In genomic region chr16:30068750-30069574, GRCh38 we compare ENCODE assay signal across 1 cellular context.
TF ChIP-seq lines count a peak whose summit lies in the region.

No MANE protein-coding gene starts in this region.

TF ChIP-seq in HepG2, 621 proteins besides CTCF, POLR2A, EP300 and RAD21 (continued from another document and continues in another):
- TF ChIP-seq, protein P1, sequence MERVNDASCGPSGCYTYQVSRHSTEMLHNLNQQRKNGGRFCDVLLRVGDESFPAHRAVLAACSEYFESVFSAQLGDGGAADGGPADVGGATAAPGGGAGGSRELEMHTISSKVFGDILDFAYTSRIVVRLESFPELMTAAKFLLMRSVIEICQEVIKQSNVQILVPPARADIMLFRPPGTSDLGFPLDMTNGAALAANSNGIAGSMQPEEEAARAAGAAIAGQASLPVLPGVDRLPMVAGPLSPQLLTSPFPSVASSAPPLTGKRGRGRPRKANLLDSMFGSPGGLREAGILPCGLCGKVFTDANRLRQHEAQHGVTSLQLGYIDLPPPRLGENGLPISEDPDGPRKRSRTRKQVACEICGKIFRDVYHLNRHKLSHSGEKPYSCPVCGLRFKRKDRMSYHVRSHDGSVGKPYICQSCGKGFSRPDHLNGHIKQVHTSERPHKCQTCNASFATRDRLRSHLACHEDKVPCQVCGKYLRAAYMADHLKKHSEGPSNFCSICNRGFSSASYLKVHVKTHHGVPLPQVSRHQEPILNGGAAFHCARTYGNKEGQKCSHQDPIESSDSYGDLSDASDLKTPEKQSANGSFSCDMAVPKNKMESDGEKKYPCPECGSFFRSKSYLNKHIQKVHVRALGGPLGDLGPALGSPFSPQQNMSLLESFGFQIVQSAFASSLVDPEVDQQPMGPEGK (CRISPR knock-in tag; IDR thresholded peaks at IDR 0.05): no peak
- TF ChIP-seq ZKSCAN5 (CRISPR knock-in tag; IDR thresholded peaks at IDR 0.05) (no peak), MBD4 (IDR thresholded peaks at IDR 0.05; ENCODE audit: borderline replicate concordance, low read length) (no peak), ZNF207 (IDR thresholded peaks at IDR 0.05; ENCODE audit: borderline replicate concordance) (no peak), RXRA (CRISPR knock-in tag; IDR thresholded peaks at IDR 0.05) (0 out of 2 replicates have a peak, but pooled peaks have one; percentile 3), EHMT2 (IDR thresholded peaks at IDR 0.05; ENCODE audit: borderline replicate concordance, low read depth, low read length) (no peak), KLF16 (CRISPR knock-in tag; IDR thresholded peaks at IDR 0.05) (peak in 1 of 2 experiments; percentile 39; a peak in 1 of 4 replicates), ZUFSP (CRISPR knock-in tag; IDR thresholded peaks at IDR 0.05; ENCODE audit: borderline replicate concordance) (no peak), XBP1 (CRISPR knock-in tag; IDR thresholded peaks at IDR 0.05) (no peak), ZNF282 (IDR thresholded peaks at IDR 0.05; ENCODE audit: partially characterized antibody) (no peak), STAG1 (CRISPR knock-in tag; IDR thresholded peaks at IDR 0.05) (peak; percentile 50), ZSCAN25 (CRISPR knock-in tag; IDR thresholded peaks at IDR 0.05) (0 out of 2 replicates have a peak, but pooled peaks have one; percentile 34), RFX3 (CRISPR knock-in tag; IDR thresholded peaks at IDR 0.05) (no peak), ZC3H13 (CRISPR knock-in tag; IDR thresholded peaks at IDR 0.05) (peak; percentile 45), ZSCAN20 (CRISPR knock-in tag; IDR thresholded peaks at IDR 0.05; ENCODE audit: borderline replicate concordance) (no peak), ZNF121 (CRISPR knock-in tag; IDR thresholded peaks at IDR 0.05) (no peak), TFAP4 (IDR thresholded peaks at IDR 0.05; ENCODE audit: borderline replicate concordance, low read depth) (no peak), ZNF580 (CRISPR knock-in tag; IDR thresholded peaks at IDR 0.05; ENCODE audit: borderline replicate concordance, low read depth) (no peak), CBX1 (IDR thresholded peaks at IDR 0.05; ENCODE audit: low read depth) (no peak), CREB3 (CRISPR knock-in tag; IDR thresholded peaks at IDR 0.05) (no peak), IRF2 (CRISPR knock-in tag; IDR thresholded peaks at IDR 0.05) (no peak), KDM2A (CRISPR knock-in tag; IDR thresholded peaks at IDR 0.05; ENCODE audit: borderline replicate concordance, low read depth) (peak; percentile 32; the same call in 1 of the 2 replicates), ZNF549 (CRISPR knock-in tag; IDR thresholded peaks at IDR 0.05) (no peak), ZSCAN21 (CRISPR knock-in tag; IDR thresholded peaks at IDR 0.05; ENCODE audit: borderline replicate concordance) (0 out of 2 replicates have a peak, but pooled peaks have one; percentile 29), ZNF556 (CRISPR knock-in tag; IDR thresholded peaks at IDR 0.05; ENCODE audit: borderline replicate concordance) (no peak), ZSCAN9 (CRISPR knock-in tag; IDR thresholded peaks at IDR 0.05; ENCODE audit: borderline replicate concordance) (no peak), ZSCAN31 (CRISPR knock-in tag; IDR thresholded peaks at IDR 0.05; ENCODE audit: low read depth) (no peak), ZNF605 (CRISPR knock-in tag; IDR thresholded peaks at IDR 0.05) (no peak), ZBTB42 (CRISPR knock-in tag; IDR thresholded peaks at IDR 0.05) (no peak), ZNF235 (CRISPR knock-in tag; IDR thresholded peaks at IDR 0.05; ENCODE audit: borderline replicate concordance) (0 out of 2 replicates have a peak, but pooled peaks have one; percentile 14), NCOR1 (IDR thresholded peaks at IDR 0.05; ENCODE audit: borderline replicate concordance, low read length) (no peak), ZNF75D (CRISPR knock-in tag; IDR thresholded peaks at IDR 0.05; ENCODE audit: borderline replicate concordance) (0 out of 2 replicates have a peak, but pooled peaks have one; percentile 63), LCORL (IDR thresholded peaks at IDR 0.05) (no peak), LCORL (CRISPR knock-in tag; IDR thresholded peaks at IDR 0.05) (no peak), ZFAT (CRISPR knock-in tag; conservative IDR thresholded peaks at IDR 0.05) (no peak), PAX8 (CRISPR knock-in tag; IDR thresholded peaks at IDR 0.05; ENCODE audit: borderline replicate concordance) (no peak), REXO4 (CRISPR knock-in tag; IDR thresholded peaks at IDR 0.05; ENCODE audit: borderline replicate concordance) (no peak), DPF2 (CRISPR knock-in tag; IDR thresholded peaks at IDR 0.05; ENCODE audit: borderline replicate concordance, low read depth) (no peak), ATM (IDR thresholded peaks at IDR 0.05; ENCODE audit: borderline replicate concordance) (no peak), NAIF1 (CRISPR knock-in tag; IDR thresholded peaks at IDR 0.05; ENCODE audit: borderline replicate concordance) (no peak), HOXA3 (CRISPR knock-in tag; IDR thresholded peaks at IDR 0.05) (no peak), ZNF784 (CRISPR knock-in tag; IDR thresholded peaks at IDR 0.05; ENCODE audit: borderline replicate concordance) (0 out of 2 replicates have a peak, but pooled peaks have one; percentile 4), ZNF160 (CRISPR knock-in tag; IDR thresholded peaks at IDR 0.05) (no peak), ZFP36L1 (CRISPR knock-in tag; IDR thresholded peaks at IDR 0.05) (0 out of 2 replicates have a peak, but pooled peaks have one; percentile 27), TBX2 (CRISPR knock-in tag; IDR thresholded peaks at IDR 0.05; ENCODE audit: borderline replicate concordance) (0 out of 2 replicates have a peak, but pooled peaks have one; percentile 8), RFXANK (CRISPR knock-in tag; IDR thresholded peaks at IDR 0.05) (no peak), ZMAT5 (CRISPR knock-in tag; IDR thresholded peaks at IDR 0.05; ENCODE audit: borderline replicate concordance, low read depth) (peak; percentile 91; the same call in 1 of the 2 replicates), CBX2 (IDR thresholded peaks at IDR 0.05; ENCODE audit: low read depth, low read length) (no peak), CBX2 (CRISPR knock-in tag; IDR thresholded peaks at IDR 0.05; ENCODE audit: low read depth) (no peak)
- TF ChIP-seq, protein P2, sequence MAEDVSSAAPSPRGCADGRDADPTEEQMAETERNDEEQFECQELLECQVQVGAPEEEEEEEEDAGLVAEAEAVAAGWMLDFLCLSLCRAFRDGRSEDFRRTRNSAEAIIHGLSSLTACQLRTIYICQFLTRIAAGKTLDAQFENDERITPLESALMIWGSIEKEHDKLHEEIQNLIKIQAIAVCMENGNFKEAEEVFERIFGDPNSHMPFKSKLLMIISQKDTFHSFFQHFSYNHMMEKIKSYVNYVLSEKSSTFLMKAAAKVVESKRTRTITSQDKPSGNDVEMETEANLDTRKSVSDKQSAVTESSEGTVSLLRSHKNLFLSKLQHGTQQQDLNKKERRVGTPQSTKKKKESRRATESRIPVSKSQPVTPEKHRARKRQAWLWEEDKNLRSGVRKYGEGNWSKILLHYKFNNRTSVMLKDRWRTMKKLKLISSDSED (CRISPR knock-in tag; IDR thresholded peaks at IDR 0.05): no peak
- TF ChIP-seq, protein P3, sequence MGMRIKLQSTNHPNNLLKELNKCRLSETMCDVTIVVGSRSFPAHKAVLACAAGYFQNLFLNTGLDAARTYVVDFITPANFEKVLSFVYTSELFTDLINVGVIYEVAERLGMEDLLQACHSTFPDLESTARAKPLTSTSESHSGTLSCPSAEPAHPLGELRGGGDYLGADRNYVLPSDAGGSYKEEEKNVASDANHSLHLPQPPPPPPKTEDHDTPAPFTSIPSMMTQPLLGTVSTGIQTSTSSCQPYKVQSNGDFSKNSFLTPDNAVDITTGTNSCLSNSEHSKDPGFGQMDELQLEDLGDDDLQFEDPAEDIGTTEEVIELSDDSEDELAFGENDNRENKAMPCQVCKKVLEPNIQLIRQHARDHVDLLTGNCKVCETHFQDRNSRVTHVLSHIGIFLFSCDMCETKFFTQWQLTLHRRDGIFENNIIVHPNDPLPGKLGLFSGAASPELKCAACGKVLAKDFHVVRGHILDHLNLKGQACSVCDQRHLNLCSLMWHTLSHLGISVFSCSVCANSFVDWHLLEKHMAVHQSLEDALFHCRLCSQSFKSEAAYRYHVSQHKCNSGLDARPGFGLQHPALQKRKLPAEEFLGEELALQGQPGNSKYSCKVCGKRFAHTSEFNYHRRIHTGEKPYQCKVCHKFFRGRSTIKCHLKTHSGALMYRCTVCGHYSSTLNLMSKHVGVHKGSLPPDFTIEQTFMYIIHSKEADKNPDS (CRISPR knock-in tag; IDR thresholded peaks at IDR 0.05): no peak
- TF ChIP-seq, protein P4, sequence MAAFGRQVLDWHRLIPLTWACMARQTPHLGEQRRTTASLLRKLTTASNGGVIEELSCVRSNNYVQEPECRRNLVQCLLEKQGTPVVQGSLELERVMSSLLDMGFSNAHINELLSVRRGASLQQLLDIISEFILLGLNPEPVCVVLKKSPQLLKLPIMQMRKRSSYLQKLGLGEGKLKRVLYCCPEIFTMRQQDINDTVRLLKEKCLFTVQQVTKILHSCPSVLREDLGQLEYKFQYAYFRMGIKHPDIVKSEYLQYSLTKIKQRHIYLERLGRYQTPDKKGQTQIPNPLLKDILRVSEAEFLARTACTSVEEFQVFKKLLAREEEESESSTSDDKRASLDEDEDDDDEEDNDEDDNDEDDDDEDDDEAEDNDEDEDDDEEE (CRISPR knock-in tag; IDR thresholded peaks at IDR 0.05): 0 out of 2 replicates have a peak, but pooled peaks have one; percentile 12
- TF ChIP-seq, protein P5, sequence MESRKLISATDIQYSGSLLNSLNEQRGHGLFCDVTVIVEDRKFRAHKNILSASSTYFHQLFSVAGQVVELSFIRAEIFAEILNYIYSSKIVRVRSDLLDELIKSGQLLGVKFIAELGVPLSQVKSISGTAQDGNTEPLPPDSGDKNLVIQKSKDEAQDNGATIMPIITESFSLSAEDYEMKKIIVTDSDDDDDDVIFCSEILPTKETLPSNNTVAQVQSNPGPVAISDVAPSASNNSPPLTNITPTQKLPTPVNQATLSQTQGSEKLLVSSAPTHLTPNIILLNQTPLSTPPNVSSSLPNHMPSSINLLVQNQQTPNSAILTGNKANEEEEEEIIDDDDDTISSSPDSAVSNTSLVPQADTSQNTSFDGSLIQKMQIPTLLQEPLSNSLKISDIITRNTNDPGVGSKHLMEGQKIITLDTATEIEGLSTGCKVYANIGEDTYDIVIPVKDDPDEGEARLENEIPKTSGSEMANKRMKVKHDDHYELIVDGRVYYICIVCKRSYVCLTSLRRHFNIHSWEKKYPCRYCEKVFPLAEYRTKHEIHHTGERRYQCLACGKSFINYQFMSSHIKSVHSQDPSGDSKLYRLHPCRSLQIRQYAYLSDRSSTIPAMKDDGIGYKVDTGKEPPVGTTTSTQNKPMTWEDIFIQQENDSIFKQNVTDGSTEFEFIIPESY (CRISPR knock-in tag; IDR thresholded peaks at IDR 0.05): peak; percentile 87
- TF ChIP-seq, protein P6, sequence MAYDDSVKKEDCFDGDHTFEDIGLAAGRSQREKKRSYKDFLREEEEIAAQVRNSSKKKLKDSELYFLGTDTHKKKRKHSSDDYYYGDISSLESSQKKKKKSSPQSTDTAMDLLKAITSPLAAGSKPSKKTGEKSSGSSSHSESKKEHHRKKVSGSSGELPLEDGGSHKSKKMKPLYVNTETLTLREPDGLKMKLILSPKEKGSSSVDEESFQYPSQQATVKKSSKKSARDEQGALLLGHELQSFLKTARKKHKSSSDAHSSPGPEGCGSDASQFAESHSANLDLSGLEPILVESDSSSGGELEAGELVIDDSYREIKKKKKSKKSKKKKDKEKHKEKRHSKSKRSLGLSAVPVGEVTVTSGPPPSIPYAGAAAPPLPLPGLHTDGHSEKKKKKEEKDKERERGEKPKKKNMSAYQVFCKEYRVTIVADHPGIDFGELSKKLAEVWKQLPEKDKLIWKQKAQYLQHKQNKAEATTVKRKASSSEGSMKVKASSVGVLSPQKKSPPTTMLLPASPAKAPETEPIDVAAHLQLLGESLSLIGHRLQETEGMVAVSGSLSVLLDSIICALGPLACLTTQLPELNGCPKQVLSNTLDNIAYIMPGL (CRISPR knock-in tag; IDR thresholded peaks at IDR 0.05; ENCODE audit: borderline replicate concordance in 1 of 2, low read depth in 1 of 2): no peak; a peak in 1 of 4 replicates
